1 cellular context compared by ENCODE assay signal in the genomic region with DNA sequence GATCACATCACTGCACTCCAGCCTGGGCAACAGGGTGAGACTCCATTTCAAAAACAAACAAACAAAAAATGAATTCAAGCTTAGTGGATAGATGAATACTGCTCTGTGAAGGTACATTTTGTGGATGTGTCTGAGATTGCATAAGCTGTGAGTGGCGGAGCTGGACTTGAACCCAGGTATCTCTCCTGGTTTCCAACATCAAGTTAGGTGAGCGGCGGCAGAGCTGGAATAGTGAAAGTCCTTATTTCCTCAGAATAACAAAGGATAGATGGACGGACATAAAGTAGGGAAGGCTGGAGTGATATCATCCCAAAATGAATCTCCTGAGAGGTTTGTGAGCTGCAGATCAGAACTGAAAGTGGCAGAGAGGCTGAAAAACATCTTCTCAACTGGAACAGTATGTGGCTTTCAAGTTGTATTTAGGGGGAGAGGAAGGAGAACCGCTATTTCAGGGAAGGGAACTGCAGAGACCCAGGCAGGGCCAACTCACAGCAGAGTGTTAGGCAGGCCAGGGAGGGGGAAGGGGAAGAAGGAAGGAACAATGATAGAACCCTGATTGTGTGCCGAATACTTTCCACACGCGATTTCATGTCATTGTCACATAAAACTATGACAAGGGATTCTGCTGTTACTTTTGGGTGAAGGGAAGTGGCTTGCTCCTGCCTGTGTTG.
TF ChIP-seq lines count a peak whose summit lies in the region.

No MANE protein-coding gene starts in this region.

TF ChIP-seq in SK-N-SH, 30 proteins besides CTCF, POLR2A, EP300 and RAD21 (continued from another document):
- TF ChIP-seq SMC3 (IDR thresholded peaks at IDR 0.05; ENCODE audit: low read depth, low read length), result no peak
- TF ChIP-seq FOXJ3 (CRISPR knock-in tag; IDR thresholded peaks at IDR 0.05), result no peak
- TF ChIP-seq, protein P1, sequence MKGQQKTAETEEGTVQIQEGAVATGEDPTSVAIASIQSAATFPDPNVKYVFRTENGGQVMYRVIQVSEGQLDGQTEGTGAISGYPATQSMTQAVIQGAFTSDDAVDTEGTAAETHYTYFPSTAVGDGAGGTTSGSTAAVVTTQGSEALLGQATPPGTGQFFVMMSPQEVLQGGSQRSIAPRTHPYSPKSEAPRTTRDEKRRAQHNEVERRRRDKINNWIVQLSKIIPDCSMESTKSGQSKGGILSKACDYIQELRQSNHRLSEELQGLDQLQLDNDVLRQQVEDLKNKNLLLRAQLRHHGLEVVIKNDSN (IDR thresholded peaks at IDR 0.05; ENCODE audit: borderline replicate concordance, low read depth), result no peak
- no peak for TF ChIP-seq FOXM1 (IDR thresholded peaks at IDR 0.05; ENCODE audit: low read depth)
- no peak for TF ChIP-seq POLR2AphosphoS5 (IDR thresholded peaks at IDR 0.05; ENCODE audit: low read depth, low read length)
